1 cellular context compared by ENCODE assay signal in the genomic region with DNA sequence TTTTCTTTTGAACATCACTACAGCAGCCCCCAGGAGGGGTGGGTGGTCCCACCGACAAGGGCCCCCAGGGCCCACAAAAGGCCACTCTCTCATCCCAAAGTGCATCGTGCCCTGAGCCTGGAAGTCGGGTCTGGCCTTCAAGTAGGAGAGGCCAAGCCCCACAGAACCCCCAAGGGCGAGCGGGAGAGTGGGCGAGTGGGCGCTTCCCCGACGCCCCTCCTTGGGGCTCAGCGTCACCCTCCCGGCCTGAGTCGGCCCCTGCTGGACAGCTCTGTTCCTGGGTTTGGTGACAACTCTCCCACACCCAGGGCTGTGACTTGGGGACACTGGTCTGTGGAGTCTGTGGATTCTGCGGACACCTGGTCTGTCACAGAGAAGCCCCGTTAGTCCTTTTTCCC.
TF ChIP-seq lines count a peak whose summit lies in the region.

No MANE protein-coding gene starts in this region.

TF ChIP-seq in liver, 16 proteins besides CTCF, POLR2A, EP300 and RAD21 (continued from another document):
- TF ChIP-seq EGR1 (IDR thresholded peaks at IDR 0.05; ENCODE audit: low read depth in 2 of 2) (no peak), HNF4G (IDR thresholded peaks at IDR 0.05) (no peak), RXRA (IDR thresholded peaks at IDR 0.05) (no peak), MAX (IDR thresholded peaks at IDR 0.05) (no peak), TAF1 (conservative IDR thresholded peaks at IDR 0.05) (no peak)
- TF ChIP-seq, protein P1, sequence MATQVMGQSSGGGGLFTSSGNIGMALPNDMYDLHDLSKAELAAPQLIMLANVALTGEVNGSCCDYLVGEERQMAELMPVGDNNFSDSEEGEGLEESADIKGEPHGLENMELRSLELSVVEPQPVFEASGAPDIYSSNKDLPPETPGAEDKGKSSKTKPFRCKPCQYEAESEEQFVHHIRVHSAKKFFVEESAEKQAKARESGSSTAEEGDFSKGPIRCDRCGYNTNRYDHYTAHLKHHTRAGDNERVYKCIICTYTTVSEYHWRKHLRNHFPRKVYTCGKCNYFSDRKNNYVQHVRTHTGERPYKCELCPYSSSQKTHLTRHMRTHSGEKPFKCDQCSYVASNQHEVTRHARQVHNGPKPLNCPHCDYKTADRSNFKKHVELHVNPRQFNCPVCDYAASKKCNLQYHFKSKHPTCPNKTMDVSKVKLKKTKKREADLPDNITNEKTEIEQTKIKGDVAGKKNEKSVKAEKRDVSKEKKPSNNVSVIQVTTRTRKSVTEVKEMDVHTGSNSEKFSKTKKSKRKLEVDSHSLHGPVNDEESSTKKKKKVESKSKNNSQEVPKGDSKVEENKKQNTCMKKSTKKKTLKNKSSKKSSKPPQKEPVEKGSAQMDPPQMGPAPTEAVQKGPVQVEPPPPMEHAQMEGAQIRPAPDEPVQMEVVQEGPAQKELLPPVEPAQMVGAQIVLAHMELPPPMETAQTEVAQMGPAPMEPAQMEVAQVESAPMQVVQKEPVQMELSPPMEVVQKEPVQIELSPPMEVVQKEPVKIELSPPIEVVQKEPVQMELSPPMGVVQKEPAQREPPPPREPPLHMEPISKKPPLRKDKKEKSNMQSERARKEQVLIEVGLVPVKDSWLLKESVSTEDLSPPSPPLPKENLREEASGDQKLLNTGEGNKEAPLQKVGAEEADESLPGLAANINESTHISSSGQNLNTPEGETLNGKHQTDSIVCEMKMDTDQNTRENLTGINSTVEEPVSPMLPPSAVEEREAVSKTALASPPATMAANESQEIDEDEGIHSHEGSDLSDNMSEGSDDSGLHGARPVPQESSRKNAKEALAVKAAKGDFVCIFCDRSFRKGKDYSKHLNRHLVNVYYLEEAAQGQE (IDR thresholded peaks at IDR 0.05) = no peak
- TF ChIP-seq, protein P2, sequence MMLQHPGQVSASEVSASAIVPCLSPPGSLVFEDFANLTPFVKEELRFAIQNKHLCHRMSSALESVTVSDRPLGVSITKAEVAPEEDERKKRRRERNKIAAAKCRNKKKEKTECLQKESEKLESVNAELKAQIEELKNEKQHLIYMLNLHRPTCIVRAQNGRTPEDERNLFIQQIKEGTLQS (IDR thresholded peaks at IDR 0.05) = no peak
TF ChIP-seq in liver: peak in this region for 0.
